29 cellular contexts compared by ENCODE assay signal in the genomic region with DNA sequence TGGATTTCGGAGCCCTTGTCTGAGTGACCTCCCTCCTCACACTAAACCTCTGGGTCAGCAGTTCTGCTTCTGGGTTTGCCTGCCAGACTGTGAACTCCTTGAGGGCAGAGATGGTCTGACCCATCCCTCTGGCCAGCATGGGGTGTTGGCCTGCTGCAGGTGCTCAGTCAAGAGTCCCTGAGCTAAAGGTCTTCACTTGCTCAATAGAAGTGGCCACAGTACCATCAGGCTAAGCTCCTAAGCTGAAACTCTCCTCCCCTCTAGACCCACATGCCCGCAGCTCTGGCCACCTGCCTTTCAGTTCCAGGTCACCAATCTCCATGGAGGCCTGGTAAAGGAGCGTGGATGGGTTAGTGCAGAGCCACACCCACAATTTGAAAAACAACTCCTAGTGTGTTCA.
"Had no signal": no experiment of that assay in that cellular context is flagged by ENCODE, and none has a peak within 500 bp of the region (broad histone marks: within the 10 kb centered on the region; RNA-seq: fewer than 3 reads in every experiment).

No MANE protein-coding gene starts in this region.

- H3K4me3 ChIP-seq: Peyer's patch, SJSA1 had no signal

- H3K9me3 ChIP-seq: Peyer's patch, SJSA1, SK-N-SH had no signal

- H3K9ac ChIP-seq: KMS-11, SK-N-SH had no signal

- DNase-seq: Karpas-422, KBM-7, MM.1S, MV-4-11, NCI-H1092, NCI-H1105, NCI-H1417 treated with DMSO at 0.1 percent for 48 hours, NCI-H1436 treated with DMSO at 0.1 percent for 48 hours, NCI-H1694 treated with DMSO at 0.1 percent for 48 hours, NCI-H187 treated with DMSO at 0.1 percent for 48 hours, NCI-H2029, NCI-H2081, NCI-H2171 treated with DMSO at 0.1 percent for 48 hours, NCI-H2227 treated with DMSO at 0.1 percent for 48 hours, NCI-H345, NCI-H446, NCI-H510A treated with DMSO at 0.1 percent for 48 hours, NCI-H524 treated with DMSO at 0.1 percent for 48 hours, NCI-H774, OCI-M1, PC-3, Peyer's patch, Right ventricle myocardium superior, RPMI8226, SHP77 treated with DMSO at 0.1 percent for 48 hours, SK-N-SH, SW 1271 had no signal

- H3K36me3 ChIP-seq: Peyer's patch, SJSA1 had no signal

- H3K27ac ChIP-seq: KMS-11, Peyer's patch, SJSA1 had no signal

- H3K27me3 ChIP-seq: Peyer's patch, SJSA1 had no signal

- ATAC-seq: PC-3 had no signal

- H3K4me1 ChIP-seq: Peyer's patch had no signal

- H3K4me2 ChIP-seq: KMS-11, SK-N-SH had no signal
